ENCODE assay signal across 20 cellular contexts in genomic region chr9:6565312-6565711, GRCh38.
DNase-seq lines count a peak whose midpoint lies in the region; ATAC-seq and TF ChIP-seq lines count a peak whose summit lies in the region.
"Had no signal": no experiment of that assay in that cellular context is flagged by ENCODE, and none has a peak within 500 bp of the region (broad histone marks: within the 10 kb centered on the region; RNA-seq: fewer than 3 reads in every experiment).

No MANE protein-coding gene starts in this region.

- H3K4me1 Mint-ChIP-seq in stimulated activated effector memory CD8-positive, alpha-beta T cell treated with anti-CD3 and anti-CD28 coated beads, Interleukin-12 subunit alpha, Interleukin-12 subunit beta, amount 100 ng/mL, for 72 hours, result peaks cover 32% of the 10 kb centered on the region
- H3K4me1 Mint-ChIP-seq: B cell; stimulated activated naive B cell treated with anti-CD40 and anti-IgM and Interleukin-4, amounts not matched to agents 10 μg/mL and 1 μg/mL and 100 μg/mL, for 72 hours; WTC11 had no signal

- H3K79me2 ChIP-seq in Karpas-422 (ENCODE audit: low read length), result no peaks in the 10 kb centered on the region

- H3K9ac ChIP-seq in Karpas-422 (ENCODE audit: low read length), result no peak overlapping the region

- H3K9me2 ChIP-seq in Karpas-422 (replicated peaks; ENCODE audit: insufficient read depth, low read length), result no peaks in the 10 kb centered on the region

- H3K4me3 ChIP-seq in Karpas-422 (ENCODE audit: low read length), result no peak overlapping the region
- no peak overlapping the region for H3K4me3 ChIP-seq in ascending aorta
- no peak overlapping the region for H3K4me3 ChIP-seq in fibroblast of villous mesenchyme (ENCODE audit: low read depth, low read length)
- H3K4me3 ChIP-seq: right atrium auricular region, thyroid gland had no signal

- H3K27ac Mint-ChIP-seq in stimulated activated effector memory CD8-positive, alpha-beta T cell treated with anti-CD3 and anti-CD28 coated beads, Interleukin-12 subunit alpha, Interleukin-12 subunit beta, amount 100 ng/mL, for 72 hours, result peak overlapping the region; percentile 93
- H3K27ac Mint-ChIP-seq: activated CD8-positive, alpha-beta T cell treated with anti-CD3 and anti-CD28 coated beads for 36 hours; activated naive CD8-positive, alpha-beta T cell; B cell; stimulated activated naive B cell treated with anti-CD40 and anti-IgM and Interleukin-4, amounts not matched to agents 10 μg/mL and 1 μg/mL and 100 μg/mL, for 72 hours; T-helper 2 cell treated with Interferon-gamma antibody and Interleukin-4, amounts not matched to agents 5 μg/mL and 100 μg/mL, for 36 hours; WTC11 had no signal

- H3K36me3 Mint-ChIP-seq in stimulated activated effector memory CD8-positive, alpha-beta T cell treated with anti-CD3 and anti-CD28 coated beads, Interleukin-12 subunit alpha, Interleukin-12 subunit beta, amount 100 ng/mL, for 72 hours, result no peaks in the 10 kb centered on the region
- H3K36me3 Mint-ChIP-seq: activated naive CD8-positive, alpha-beta T cell had no signal

- ATAC-seq in stimulated activated effector memory CD8-positive, alpha-beta T cell treated with anti-CD3 and anti-CD28 coated beads, Interleukin-12 subunit alpha, Interleukin-12 subunit beta, amount 100 ng/mL, for 72 hours, result no peak
- ATAC-seq in HG02642 (IDR thresholded peaks at IDR 0.05; ENCODE audit: poor library complexity, unreplicated experiment), result no peak
- ATAC-seq: activated CD8-positive, alpha-beta T cell treated with anti-CD3 and anti-CD28 coated beads for 36 hours; esophagus mucosa; stimulated activated naive B cell treated with anti-CD40 and anti-IgM and Interleukin-4, amounts not matched to agents 10 μg/mL and 1 μg/mL and 100 μg/mL, for 72 hours; WTC11 had no signal

- H3K36me3 ChIP-seq in Karpas-422 (ENCODE audit: insufficient read depth, low read length) (no peaks in the 10 kb centered on the region), ascending aorta (no peaks in the 10 kb centered on the region)
- H3K36me3 ChIP-seq: right atrium auricular region, thyroid gland had no signal

- H3K27me3 ChIP-seq in Karpas-422 (ENCODE audit: low read length), result no peaks in the 10 kb centered on the region
- H3K27me3 ChIP-seq in ascending aorta, result no peaks in the 10 kb centered on the region
- H3K27me3 ChIP-seq: right atrium auricular region, thyroid gland had no signal

- H3K4me1 ChIP-seq in Karpas-422 (ENCODE audit: low read length), result 0 out of 2 replicates have a peak, but pooled peaks cover 2% of the 10 kb centered on the region
- peaks cover 0 to 14% of the 10 kb centered on the region in 2 donors for H3K4me1 ChIP-seq in ascending aorta

- intact Hi-C loops in ascending aorta (cut with DNase I), result loop anchor here (5.0 to 10.0 kb wide), 5 partner anchors 71 to 561 kb away; partner anchors contain the start of gene KDM4C

- H4K20me1 ChIP-seq in Karpas-422 (ENCODE audit: insufficient read depth, low read depth, low read length), result no peaks in the 10 kb centered on the region

- no peak overlapping the region for H3K27ac ChIP-seq in Karpas-422 (ENCODE audit: low read length)
- peak overlapping the region; percentile 70 to 72 for H3K27ac ChIP-seq in ascending aorta
- H3K27ac ChIP-seq: thyroid gland had no signal

- no peak for TF ChIP-seq CTCF in ascending aorta (IDR thresholded peaks at IDR 0.05)
- TF ChIP-seq CTCF in fibroblast of villous mesenchyme (IDR thresholded peaks at IDR 0.05; ENCODE audit: insufficient read depth, low read depth, low read length), result no peak

- no peaks in the 10 kb centered on the region for H3K9me3 Mint-ChIP-seq in stimulated activated effector memory CD8-positive, alpha-beta T cell treated with anti-CD3 and anti-CD28 coated beads, Interleukin-12 subunit alpha, Interleukin-12 subunit beta, amount 100 ng/mL, for 72 hours
- H3K9me3 Mint-ChIP-seq: activated CD8-positive, alpha-beta T cell treated with anti-CD3 and anti-CD28 coated beads for 36 hours; activated T-cell treated with anti-CD3 and anti-CD28 coated beads, Interleukin-2, amount 50 U/mL, for 24 hours; stimulated activated naive B cell treated with anti-CD40 and anti-IgM and Interleukin-4, amounts not matched to agents 10 μg/mL and 1 μg/mL and 100 μg/mL, for 72 hours; T-helper 2 cell treated with Interferon-gamma antibody and Interleukin-4, amounts not matched to agents 5 μg/mL and 100 μg/mL, for 36 hours; WTC11 had no signal

- DNase-seq in Karpas-422 (peak; percentile 25), ascending aorta (ENCODE audit: low spot score in 2 of 2) (no peak), fibroblast of villous mesenchyme (ENCODE audit: low read depth) (peak; percentile 13), activated gamma-delta T cell (lab: John Stamatoyannopoulos, UW) (no peak), NCI-H82 treated with DMSO at 0.1 percent for 48 hours (lab: John Stamatoyannopoulos, UW; ENCODE audit: unreplicated experiment) (no peak)
- DNase-seq in stimulated activated effector memory CD8-positive, alpha-beta T cell treated with anti-CD3 and anti-CD28 coated beads, Interleukin-12 subunit alpha, Interleukin-12 subunit beta, amount 100 ng/mL, for 72 hours (ENCODE audit: low spot score in 2 of 2), result no peak
- DNase-seq: activated CD8-positive, alpha-beta T cell treated with anti-CD3 and anti-CD28 coated beads for 36 hours; activated T-cell treated with anti-CD3 and anti-CD28 coated beads, Interleukin-2, amount 50 U/mL, for 24 hours; NCI-H1417 treated with DMSO at 0.1 percent for 48 hours; NCI-H526; occipital lobe; stimulated activated naive B cell treated with anti-CD40 and anti-IgM and Interleukin-4, amounts not matched to agents 10 μg/mL and 1 μg/mL and 100 μg/mL, for 72 hours; thyroid gland had no signal

- H3K4me3 Mint-ChIP-seq in stimulated activated effector memory CD8-positive, alpha-beta T cell treated with anti-CD3 and anti-CD28 coated beads, Interleukin-12 subunit alpha, Interleukin-12 subunit beta, amount 100 ng/mL, for 72 hours, result no peak overlapping the region
- H3K4me3 Mint-ChIP-seq: activated CD8-positive, alpha-beta T cell treated with anti-CD3 and anti-CD28 coated beads for 36 hours; activated naive CD8-positive, alpha-beta T cell; activated T-cell treated with anti-CD3 and anti-CD28 coated beads, Interleukin-2, amount 50 U/mL, for 24 hours; B cell; stimulated activated naive B cell treated with anti-CD40 and anti-IgM and Interleukin-4, amounts not matched to agents 10 μg/mL and 1 μg/mL and 100 μg/mL, for 72 hours; T-helper 2 cell treated with Interferon-gamma antibody and Interleukin-4, amounts not matched to agents 5 μg/mL and 100 μg/mL, for 36 hours; WTC11 had no signal

- no peak overlapping the region for H3K4me2 ChIP-seq in Karpas-422 (ENCODE audit: low read depth, low read length, poor library complexity, severe bottlenecking)

- H3K9me3 ChIP-seq in Karpas-422 (ENCODE audit: low read length) (no peaks in the 10 kb centered on the region), ascending aorta (no peaks in the 10 kb centered on the region)
- H3K9me3 ChIP-seq: right atrium auricular region, thyroid gland had no signal

- no peak overlapping the region for H2AFZ ChIP-seq in Karpas-422 (ENCODE audit: low read length)

Comparison
In these comparisons a context has a peak if more than half of its experiments do, and no peak if none do; other contexts are left out.
1. DNase-seq: peak in Karpas-422 (single experiment) and fibroblast of villous mesenchyme (single experiment); none in ascending aorta (0 of 2), stimulated activated effector memory CD8-positive, alpha-beta T cell treated with anti-CD3 and anti-CD28 coated beads, Interleukin-12 subunit alpha, Interleukin-12 subunit beta, amount 100 ng/mL, for 72 hours (0 of 2), activated gamma-delta T cell (single experiment) and NCI-H82 treated with DMSO at 0.1 percent for 48 hours (single experiment).